In the genomic region with DNA sequence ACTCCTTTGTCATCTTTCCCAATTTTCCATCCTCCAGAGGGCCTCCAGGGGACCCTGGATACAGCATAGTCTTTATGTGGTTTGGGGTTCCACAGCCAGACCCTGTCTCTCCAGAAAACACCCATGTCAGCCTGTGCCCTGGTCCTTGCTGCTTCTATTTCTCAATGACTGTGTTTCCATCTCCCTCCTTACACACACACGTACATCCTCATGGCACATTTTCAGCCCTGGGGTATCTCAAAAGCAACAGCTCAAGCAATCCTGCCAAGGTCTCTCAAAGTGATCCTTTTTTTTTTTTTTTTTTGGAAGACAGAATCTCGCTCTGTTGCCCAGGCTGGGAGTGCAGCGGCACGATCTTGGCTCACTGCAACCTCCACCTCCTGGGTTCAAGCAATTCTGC, we compare ENCODE assay signal across 12 cellular contexts. TPM values are rescaled to one million over a fixed set of nuclear protein-coding genes. Genes with fewer than 3 reads are reported as not detected.
DNase-seq lines count a peak whose midpoint lies in the region; ATAC-seq and TF ChIP-seq lines count a peak whose summit lies in the region.
"Had no signal": no experiment of that assay in that cellular context is flagged by ENCODE, and none has a peak within 500 bp of the region (broad histone marks: within the 10 kb centered on the region; RNA-seq: fewer than 3 reads in every experiment).

No MANE protein-coding gene starts in this region.

- peak overlapping the region in 2 of 3 donors; percentile 70 to 80 for H3K27ac Mint-ChIP-seq in CD4-positive, CD25-positive, alpha-beta regulatory T cell
- H3K27ac Mint-ChIP-seq in endothelial cell (ENCODE audit: unreplicated experiment): no peak overlapping the region
- H3K27ac Mint-ChIP-seq: HFFc6 had no signal

- no peak for ATAC-seq in CD4-positive, CD25-positive, alpha-beta regulatory T cell (ENCODE audit: low read depth in 2 of 2)

- no peak for DNase-seq in AG04450 (ENCODE audit: low read depth, low spot score)
- DNase-seq in CD4-positive, CD25-positive, alpha-beta regulatory T cell: no peak
- DNase-seq in endothelial cell (ENCODE audit: low spot score): no peak
- peak; percentile 31 for DNase-seq in posterior vena cava (ENCODE audit: low spot score)
- DNase-seq in NCI-H146 (lab: John Stamatoyannopoulos, UW): no peak
- no peak for DNase-seq in Ammon's horn (ENCODE audit: low spot score)
- DNase-seq in SHP77 (lab: John Stamatoyannopoulos, UW): no peak
- DNase-seq in MG63: no peak
- DNase-seq: DMS53, GF-D8, HCEC 1CT, HFFc6 had no signal

- CTCF ChIA-PET in AG04450 (lab: Charles Lee): interaction anchor here (1.5 to 4.7 kb wide), 2 partner anchors 11 to 311 kb away, joined by 4 to 42 read pairs; no protein-coding TSS in a partner anchor

- no peaks in the 10 kb centered on the region for H3K27me3 Mint-ChIP-seq in CD4-positive, CD25-positive, alpha-beta regulatory T cell
- no peaks in the 10 kb centered on the region for H3K27me3 Mint-ChIP-seq in endothelial cell (ENCODE audit: unreplicated experiment)

- no peak overlapping the region for H3K4me3 ChIP-seq in AG04450 (ENCODE audit: low read depth, low read length)
- no peak overlapping the region for H3K4me3 ChIP-seq in CD4-positive, CD25-positive, alpha-beta regulatory T cell (ENCODE audit: low read depth, low read length)
- H3K4me3 ChIP-seq in MG63: no peak overlapping the region

- H3K9me3 Mint-ChIP-seq in CD4-positive, CD25-positive, alpha-beta regulatory T cell: no peaks in the 10 kb centered on the region
- H3K9me3 Mint-ChIP-seq in endothelial cell (ENCODE audit: unreplicated experiment): no peaks in the 10 kb centered on the region
- H3K9me3 Mint-ChIP-seq: HFFc6 had no signal

- peak overlapping the region; percentile 12 for H3K27ac ChIP-seq in AG04450 (ENCODE audit: low read depth, low read length)
- no peak overlapping the region for H3K27ac ChIP-seq in CD4-positive, CD25-positive, alpha-beta regulatory T cell (ENCODE audit: insufficient read depth, low read length, poor library complexity, severe bottlenecking)

- POLR2A ChIA-PET in AG04450 (lab: Yijun Ruan, JAX): interaction anchor here (0.6 kb wide), 1 partner anchor 61 kb away, joined by 3 read pairs; no protein-coding TSS in a partner anchor

- no peaks in the 10 kb centered on the region for H3K4me1 ChIP-seq in CD4-positive, CD25-positive, alpha-beta regulatory T cell (ENCODE audit: control insufficient read depth, insufficient read depth, low read length, poor library complexity, severe bottlenecking)

- H3K4me3 Mint-ChIP-seq in CD4-positive, CD25-positive, alpha-beta regulatory T cell: no peak overlapping the region
- H3K4me3 Mint-ChIP-seq in endothelial cell (ENCODE audit: unreplicated experiment): peak overlapping the region; percentile 0
- H3K4me3 Mint-ChIP-seq: HFFc6 had no signal

- H3K27me3 ChIP-seq in AG04450 (ENCODE audit: control insufficient read depth, insufficient read depth, low read length) (no peaks in the 10 kb centered on the region), MG63 (no peaks in the 10 kb centered on the region)
- H3K27me3 ChIP-seq in CD4-positive, CD25-positive, alpha-beta regulatory T cell (ENCODE audit: control insufficient read depth, insufficient read depth, low read length): no peaks in the 10 kb centered on the region

- intact Hi-C loops in posterior vena cava (cut with DNase I): loop anchor here in 1 of 2 donors (10.0 kb wide), 1 partner anchor 62 kb away; no protein-coding TSS in a partner anchor

- no peaks in the 10 kb centered on the region for H3K36me3 ChIP-seq in CD4-positive, CD25-positive, alpha-beta regulatory T cell (ENCODE audit: control insufficient read depth, insufficient read depth, low read length)
- peaks cover 47% of the 10 kb centered on the region for H3K36me3 ChIP-seq in MG63

- peaks cover 8% of the 10 kb centered on the region for H3K36me3 Mint-ChIP-seq in CD4-positive, CD25-positive, alpha-beta regulatory T cell
- H3K36me3 Mint-ChIP-seq in endothelial cell (ENCODE audit: low read depth, unreplicated experiment): peaks cover 16% of the 10 kb centered on the region

- H3K4me1 Mint-ChIP-seq in CD4-positive, CD25-positive, alpha-beta regulatory T cell: peaks cover 0 to 4% (median 0%) of the 10 kb centered on the region in 4 donors
- peaks cover 1% of the 10 kb centered on the region for H3K4me1 Mint-ChIP-seq in endothelial cell (ENCODE audit: unreplicated experiment)

- no peak for TF ChIP-seq CTCF in AG04450 (IDR thresholded peaks at IDR 0.05; ENCODE audit: low read depth, low read length)
- TF ChIP-seq CTCF in endothelial cell (IDR thresholded peaks at IDR 0.05; ENCODE audit: unreplicated experiment): no peak

- H3K9me3 ChIP-seq in AG04450 (ENCODE audit: control insufficient read depth, insufficient read depth, low read length) (no peaks in the 10 kb centered on the region; the same call in 1 of the 2 replicates), MG63 (no peaks in the 10 kb centered on the region)
- no peaks in the 10 kb centered on the region for H3K9me3 ChIP-seq in CD4-positive, CD25-positive, alpha-beta regulatory T cell (ENCODE audit: control insufficient read depth in 2 of 2, low read length in 2 of 2)

RNA-seq across cellular contexts. Expression of gene QSOX1, which starts 22.3 kb away (rescaled TPM):
- polyA plus RNA-seq in AG04450 (2011; rRNA removed): 1,269 and 1,338 TPM in 2 replicates
- polyA minus RNA-seq in AG04450 (2011; rRNA and poly(A)+ RNA removed): 337 and 391 TPM in 2 replicates
- 19.9 TPM for total RNA-seq in CD4-positive, CD25-positive, alpha-beta regulatory T cell
- polyA plus RNA-seq in CD4-positive, CD25-positive, alpha-beta regulatory T cell: 10 to 100 TPM in 2 of 4 donors, 1 to 10 TPM in 2; 8.4 to 12.0 (median 10.3) TPM
- total RNA-seq in endothelial cell (ENCODE audit: unreplicated experiment) (199 TPM), posterior vena cava (100 to 1,000 TPM in 1 of 2 donors, 10 to 100 TPM in 1; 80.3 to 104 TPM)
- 270 and 569 TPM in 2 replicates for total RNA-seq in MG63 (2014; rRNA removed; shearing (Covaris generic); ENCODE audit: low replicate concordance)

RNA-seq across cellular contexts. Expression of gene LHX4, which starts 53.1 kb away (rescaled TPM):
- polyA plus RNA-seq in AG04450 (2011; rRNA removed): 0.10 and 0.11 TPM in 2 replicates
- 0.14 and 0.17 TPM in 2 replicates for polyA minus RNA-seq in AG04450 (2011; rRNA and poly(A)+ RNA removed)
- not detected for total RNA-seq in CD4-positive, CD25-positive, alpha-beta regulatory T cell
- polyA plus RNA-seq in CD4-positive, CD25-positive, alpha-beta regulatory T cell: under 1 TPM; 0.17 to 0.32 (median 0.28) TPM
- total RNA-seq in endothelial cell (ENCODE audit: unreplicated experiment): 1.5 TPM
- total RNA-seq in posterior vena cava: not detected
- total RNA-seq in MG63 (2014; rRNA removed; shearing (Covaris generic); ENCODE audit: low replicate concordance): 0.13 TPM in 1 of 2 replicates, not detected in the other
